ENCODE assay signal across 33 cellular contexts in the genomic region with DNA sequence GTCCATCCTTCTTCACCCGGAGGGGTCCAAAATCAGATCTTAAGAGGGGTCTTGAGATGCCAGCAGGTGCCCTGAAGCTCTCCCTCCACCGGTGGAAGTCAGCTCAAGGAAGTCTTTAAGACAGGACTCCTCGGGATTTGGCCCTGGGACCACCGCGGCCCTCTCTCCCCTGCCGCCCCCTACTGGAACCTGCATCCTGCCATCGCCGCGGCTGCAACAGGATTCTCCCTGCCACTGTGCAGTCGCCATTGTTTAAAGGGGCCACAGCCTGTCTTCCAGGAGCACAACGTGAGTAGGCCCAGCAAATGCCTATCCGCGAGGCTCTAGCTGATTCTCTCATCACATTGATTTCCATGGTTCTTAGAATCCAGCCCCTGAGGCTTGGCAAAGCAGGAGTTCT.
DNase-seq lines count a peak whose midpoint lies in the region; ATAC-seq and TF ChIP-seq lines count a peak whose summit lies in the region.
"Had no signal": no experiment of that assay in that cellular context is flagged by ENCODE, and none has a peak within 500 bp of the region (broad histone marks: within the 10 kb centered on the region; RNA-seq: fewer than 3 reads in every experiment).

No MANE protein-coding gene starts in this region.

- no peaks in the 10 kb centered on the region for H3K36me3 ChIP-seq in sigmoid colon
- H3K36me3 ChIP-seq: BE2C; BLaER1; BLaER1 treated with 17β-estradiol and CSF1 and Interleukin-3, amounts not matched to agents 10 nM and 100 nM had no signal

- TF ChIP-seq CTCF in chondrocyte (IDR thresholded peaks at IDR 0.05) (no peak), sigmoid colon (IDR thresholded peaks at IDR 0.05) (no peak)

- H3K9me3 ChIP-seq in sigmoid colon, result peaks cover 0 to 18% (median 0%) of the 10 kb centered on the region in 4 donors
- H3K9me3 ChIP-seq: A549, BE2C, Caco-2 had no signal

- 89 to 93% methylated on average over 13 of the region's 13 CpGs for WGBS in sigmoid colon, 2 donors

- no peak for TF ChIP-seq EP300 in sigmoid colon (IDR thresholded peaks at IDR 0.05)

- no peak overlapping the region for H3K4me3 Mint-ChIP-seq in stimulated activated naive CD8-positive, alpha-beta T cell treated with anti-CD3 and anti-CD28 coated beads, Interleukin-15, amount 100 ng/mL, for 72 hours
- H3K4me3 Mint-ChIP-seq in chondrocyte (ENCODE audit: unreplicated experiment), result no peak overlapping the region
- H3K4me3 Mint-ChIP-seq: B cell; CD14-positive monocyte; CD4-positive, alpha-beta memory T cell; CD4-positive, alpha-beta T cell; CD4-positive, CD25-positive, alpha-beta regulatory T cell; CD8-positive, alpha-beta memory T cell; CD8-positive, alpha-beta T cell had no signal

- peaks cover 21 to 76% of the 10 kb centered on the region in 2 donors for H3K9me3 Mint-ChIP-seq in stimulated activated naive CD8-positive, alpha-beta T cell treated with anti-CD3 and anti-CD28 coated beads, Interleukin-15, amount 100 ng/mL, for 72 hours
- H3K9me3 Mint-ChIP-seq in chondrocyte (ENCODE audit: low read depth), result peaks cover 56% of the 10 kb centered on the region

- no peak overlapping the region for H3K27ac Mint-ChIP-seq in stimulated activated naive CD8-positive, alpha-beta T cell treated with anti-CD3 and anti-CD28 coated beads, Interleukin-15, amount 100 ng/mL, for 72 hours
- H3K27ac Mint-ChIP-seq in chondrocyte (ENCODE audit: unreplicated experiment), result no peak overlapping the region
- H3K27ac Mint-ChIP-seq: B cell; CD4-positive, alpha-beta T cell; CD4-positive, CD25-positive, alpha-beta regulatory T cell; CD8-positive, alpha-beta memory T cell; CD8-positive, alpha-beta T cell had no signal

- H3K4me3 ChIP-seq in sigmoid colon, result no peak overlapping the region
- H3K4me3 ChIP-seq: A549; BLaER1; BLaER1 treated with 17β-estradiol and CSF1 and Interleukin-3, amounts not matched to agents 10 nM and 100 nM had no signal

- no peak overlapping the region for H3K27ac ChIP-seq in sigmoid colon
- H3K27ac ChIP-seq: 22Rv1; A549; BLaER1; BLaER1 treated with 17β-estradiol and CSF1 and Interleukin-3, amounts not matched to agents 10 nM and 100 nM; C4-2B had no signal

- intact Hi-C loops in sigmoid colon (cut with DNase I), result no loop called here

- TF ChIP-seq POLR2A in sigmoid colon (IDR thresholded peaks at IDR 0.05), result no peak

- DNase-seq in stimulated activated naive CD8-positive, alpha-beta T cell treated with anti-CD3 and anti-CD28 coated beads, Interleukin-15, Interleukin-2, amounts not matched to agents 100 U/mL and 50 U/mL, for 24 hours, result no peak
- DNase-seq in stimulated activated naive CD8-positive, alpha-beta T cell treated with anti-CD3 and anti-CD28 coated beads, Interleukin-15, amount 100 ng/mL, for 72 hours, result no peak
- DNase-seq in chondrocyte (ENCODE audit: low spot score), result peak; percentile 53
- peak; percentile 72 for DNase-seq in mesenteric fat pad (ENCODE audit: low spot score)
- no peak for DNase-seq in sigmoid colon
- DNase-seq: 8988T; ACHN; AML-193; BE2C; C1 segment of cervical spinal cord; Caco-2; Calu3; CD4-positive, alpha-beta memory T cell; CD4-positive, alpha-beta T cell; CD4-positive, CD25-positive, alpha-beta regulatory T cell; CD8-positive, alpha-beta memory T cell; CD8-positive, alpha-beta T cell; COR-L47; DMS 273 treated with DMSO at 0.1 percent for 48 hours; DMS153; DMS53; DMS79; DMS79 treated with DMSO at 0.1 percent for 48 hours; DND-41; EL had no signal

- no peaks in the 10 kb centered on the region for H3K4me1 Mint-ChIP-seq in stimulated activated naive CD8-positive, alpha-beta T cell treated with anti-CD3 and anti-CD28 coated beads, Interleukin-15, amount 100 ng/mL, for 72 hours
- H3K4me1 Mint-ChIP-seq in chondrocyte (ENCODE audit: low read depth), result no peaks in the 10 kb centered on the region
- H3K4me1 Mint-ChIP-seq: B cell; CD14-positive monocyte; CD4-positive, alpha-beta memory T cell; CD4-positive, CD25-positive, alpha-beta regulatory T cell; CD8-positive, alpha-beta memory T cell had no signal

- H3K4me1 ChIP-seq in sigmoid colon, result no peaks in the 10 kb centered on the region
- H3K4me1 ChIP-seq: A549; BE2C; BLaER1; BLaER1 treated with 17β-estradiol and CSF1 and Interleukin-3, amounts not matched to agents 10 nM and 100 nM; Caco-2 had no signal

- H3K27me3 Mint-ChIP-seq in stimulated activated naive CD8-positive, alpha-beta T cell treated with anti-CD3 and anti-CD28 coated beads, Interleukin-15, amount 100 ng/mL, for 72 hours, result no peaks in the 10 kb centered on the region
- H3K27me3 Mint-ChIP-seq in chondrocyte (ENCODE audit: low read depth), result no peaks in the 10 kb centered on the region
- H3K27me3 Mint-ChIP-seq: B cell; CD4-positive, alpha-beta memory T cell; CD4-positive, alpha-beta T cell; CD4-positive, CD25-positive, alpha-beta regulatory T cell had no signal

- H3K36me3 Mint-ChIP-seq in chondrocyte (ENCODE audit: low read depth), result peaks cover 9% of the 10 kb centered on the region
- H3K36me3 Mint-ChIP-seq: CD14-positive monocyte; CD8-positive, alpha-beta T cell had no signal

- H3K27me3 ChIP-seq in sigmoid colon, result no peaks in the 10 kb centered on the region
- H3K27me3 ChIP-seq: BE2C; BLaER1; BLaER1 treated with 17β-estradiol and CSF1 and Interleukin-3, amounts not matched to agents 10 nM and 100 nM had no signal

- ATAC-seq in stimulated activated naive CD8-positive, alpha-beta T cell treated with anti-CD3 and anti-CD28 coated beads, Interleukin-15, Interleukin-2, amounts not matched to agents 100 U/mL and 50 U/mL, for 24 hours, result peak; percentile 14
- ATAC-seq in stimulated activated naive CD8-positive, alpha-beta T cell treated with anti-CD3 and anti-CD28 coated beads, Interleukin-15, amount 100 ng/mL, for 72 hours, result no peak
- no peak for ATAC-seq in GM19463 (IDR thresholded peaks at IDR 0.05; ENCODE audit: unreplicated experiment)
- ATAC-seq: A549; CD8-positive, alpha-beta T cell had no signal

Comparison
In these comparisons a context has a peak if more than half of its experiments do, and no peak if none do; other contexts are left out.
1. DNase-seq: peak in chondrocyte (single experiment) and mesenteric fat pad (single experiment); none in stimulated activated naive CD8-positive, alpha-beta T cell treated with anti-CD3 and anti-CD28 coated beads, Interleukin-15, Interleukin-2, amounts not matched to agents 100 U/mL and 50 U/mL, for 24 hours (single experiment), stimulated activated naive CD8-positive, alpha-beta T cell treated with anti-CD3 and anti-CD28 coated beads, Interleukin-15, amount 100 ng/mL, for 72 hours (0 of 2) and sigmoid colon (single experiment).